16 cellular contexts compared by ENCODE assay signal in the genomic region with DNA sequence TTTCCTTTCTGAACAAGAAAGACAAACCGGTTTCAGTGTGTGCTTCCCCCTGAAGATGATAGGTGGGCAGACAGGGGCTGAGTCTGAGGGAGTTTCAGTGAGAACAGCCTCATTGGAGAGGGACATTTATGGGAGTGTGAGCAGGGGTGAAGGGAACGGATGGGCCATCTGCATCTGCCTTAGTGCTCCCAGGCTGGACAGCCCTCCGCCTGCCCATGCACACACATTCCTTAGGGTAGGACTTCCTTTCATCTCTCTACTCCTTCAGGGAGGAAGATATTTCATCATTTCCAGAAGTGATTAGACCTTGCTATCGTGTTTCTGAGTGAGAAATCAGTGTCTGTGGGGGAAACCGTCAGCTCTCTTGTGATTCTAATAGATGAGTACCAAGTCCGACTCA. TPM values are rescaled to one million over a fixed set of nuclear protein-coding genes. Genes with fewer than 3 reads are reported as not detected.
DNase-seq lines count a peak whose midpoint lies in the region; ATAC-seq and TF ChIP-seq lines count a peak whose summit lies in the region.
"Had no signal": no experiment of that assay in that cellular context is flagged by ENCODE, and none has a peak within 500 bp of the region (broad histone marks: within the 10 kb centered on the region; RNA-seq: fewer than 3 reads in every experiment).

No MANE protein-coding gene starts in this region.

- TF ChIP-seq CTCF in left ventricle myocardium inferior (IDR thresholded peaks at IDR 0.05; ENCODE audit: borderline replicate concordance): no peak
- no peak for TF ChIP-seq CTCF in heart left ventricle (IDR thresholded peaks at IDR 0.05)
- no peak for TF ChIP-seq CTCF in endothelial cell (IDR thresholded peaks at IDR 0.05; ENCODE audit: unreplicated experiment)
- TF ChIP-seq CTCF in nephron (IDR thresholded peaks at IDR 0.05; ENCODE audit: unreplicated experiment in 3 of 3): no peak

- H3K27ac Mint-ChIP-seq in endothelial cell (ENCODE audit: unreplicated experiment) (peak overlapping the region; percentile 30), nephron (no peak overlapping the region)
- H3K27ac Mint-ChIP-seq: CD4-positive, alpha-beta T cell had no signal

- H3K4me1 ChIP-seq in left ventricle myocardium inferior: peaks cover 10% of the 10 kb centered on the region
- H3K4me1 ChIP-seq in heart left ventricle: peaks cover 0 to 11% (median 0%) of the 10 kb centered on the region in 12 donors
- no peaks in the 10 kb centered on the region for H3K4me1 ChIP-seq in skeletal muscle tissue (ENCODE audit: control insufficient read depth in 3 of 3, insufficient read depth in 3 of 3, low read length in 3 of 3)
- H3K4me1 ChIP-seq: HAP-1 had no signal

- TF ChIP-seq POLR2A in heart left ventricle (IDR thresholded peaks at IDR 0.05): no peak

- H3K27me3 Mint-ChIP-seq in endothelial cell (ENCODE audit: unreplicated experiment): peaks cover 20% of the 10 kb centered on the region
- H3K27me3 Mint-ChIP-seq in nephron (ENCODE audit: low read depth): peaks cover 81% of the 10 kb centered on the region

- H3K9me3 Mint-ChIP-seq in endothelial cell (ENCODE audit: unreplicated experiment): peaks cover 57% of the 10 kb centered on the region
- no peaks in the 10 kb centered on the region for H3K9me3 Mint-ChIP-seq in nephron
- H3K9me3 Mint-ChIP-seq: CD4-positive, alpha-beta T cell had no signal

- DNase-seq in left ventricle myocardium inferior: no peak
- DNase-seq in heart left ventricle: no peak
- DNase-seq in endothelial cell (ENCODE audit: low spot score): no peak
- DNase-seq in GDM1 (lab: John Stamatoyannopoulos, UW): no peak
- no peak for DNase-seq in left lobe of liver (ENCODE audit: low spot score)
- no peak for DNase-seq in NCI-H345 treated with DMSO at 0.1 percent for 48 hours (lab: John Stamatoyannopoulos, UW; ENCODE audit: unreplicated experiment)
- DNase-seq: AML-193; CD4-positive, alpha-beta T cell; DMS53; GOT3; IMR-90 had no signal

- intact Hi-C loops in left ventricle myocardium inferior (cut with micrococcal nuclease): no loop called here
- intact Hi-C loops in heart left ventricle (cut with DNase I): no loop called here

- H3K4me3 Mint-ChIP-seq in endothelial cell (ENCODE audit: unreplicated experiment) (no peak overlapping the region), nephron (peak overlapping the region in 2 of 3 experiments; percentile 13 to 30)
- H3K4me3 Mint-ChIP-seq: CD4-positive, alpha-beta T cell had no signal

- no peaks in the 10 kb centered on the region for H3K4me1 Mint-ChIP-seq in endothelial cell (ENCODE audit: unreplicated experiment)
- peaks cover 12% of the 10 kb centered on the region for H3K4me1 Mint-ChIP-seq in nephron

- H3K9ac ChIP-seq in skeletal muscle tissue (ENCODE audit: low read depth in 1 of 3, low read length in 3 of 3): no peak overlapping the region

- 23 to 36% (median 33%) methylated on average over 6 of the region's 6 CpGs for WGBS in heart left ventricle, 4 donors

- no peaks in the 10 kb centered on the region for H3K36me3 ChIP-seq in left ventricle myocardium inferior
- H3K36me3 ChIP-seq in heart left ventricle: no peaks in the 10 kb centered on the region
- no peaks in the 10 kb centered on the region for H3K36me3 ChIP-seq in skeletal muscle tissue (ENCODE audit: control insufficient read depth in 3 of 3, insufficient read depth in 3 of 3, low read length in 3 of 3)
- H3K36me3 ChIP-seq: HAP-1 had no signal

- H3K4me3 ChIP-seq in left ventricle myocardium inferior (no peak overlapping the region), heart left ventricle (no peak overlapping the region), skeletal muscle tissue (ENCODE audit: low read length in 3 of 3) (no peak overlapping the region)
- H3K4me3 ChIP-seq: HAP-1 had no signal

- ATAC-seq in heart left ventricle (no peak), left lobe of liver (no peak)

- H3K9me3 ChIP-seq in left ventricle myocardium inferior (replicated peaks) (no peaks in the 10 kb centered on the region), heart left ventricle (no peaks in the 10 kb centered on the region), skeletal muscle tissue (ENCODE audit: control insufficient read depth in 3 of 3, low read length in 3 of 3) (peaks cover 0 to 2% (median 0%) of the 10 kb centered on the region in 3 donors)

- H3K27me3 ChIP-seq in left ventricle myocardium inferior (ENCODE audit: low read depth) (peaks cover 92% of the 10 kb centered on the region), heart left ventricle (peaks cover 8 to 75% (median 38%) of the 10 kb centered on the region in 9 donors), skeletal muscle tissue (ENCODE audit: control insufficient read depth in 3 of 3, insufficient read depth in 3 of 3, low read length in 3 of 3) (peaks cover 25 to 40% (median 27%) of the 10 kb centered on the region in 3 donors)

- H3K27ac ChIP-seq in left ventricle myocardium inferior (replicated peaks) (peak overlapping the region; percentile 59), heart left ventricle (peak overlapping the region in 3 of 12 donors; percentile 4 to 37 (median 11)), skeletal muscle tissue (ENCODE audit: low read depth, low read length) (peak overlapping the region; percentile 7)
- H3K27ac ChIP-seq: 22Rv1 had no signal

- peaks cover 12% of the 10 kb centered on the region for H3K36me3 Mint-ChIP-seq in endothelial cell (ENCODE audit: low read depth, unreplicated experiment)
- H3K36me3 Mint-ChIP-seq in nephron (ENCODE audit: low read depth): no peaks in the 10 kb centered on the region

RNA-seq across cellular contexts. Expression of a gene that starts 3.8 kb away (rescaled TPM):
- total RNA-seq in left ventricle myocardium inferior (0.66 TPM), heart left ventricle (1 to 10 TPM in 1 of 9 donors, under 1 TPM in 8; 0.16 to 1.0 (median 0.29) TPM), endothelial cell (ENCODE audit: unreplicated experiment) (not detected), skeletal muscle tissue (2.1 TPM), left lobe of liver (not detected)
- under 1 TPM; 0.27 to 0.35 TPM for polyA plus RNA-seq in heart left ventricle
- total RNA-seq: CD4-positive, alpha-beta T cell; HT-29; IMR-90 had no signal
- polyA plus RNA-seq: IMR-90 had no signal
